Comparison of ENCODE assay signal across 19 cellular contexts in genomic region chr4:181757921-181758320, GRCh38.
"Had no signal": no experiment of that assay in that cellular context is flagged by ENCODE, and none has a peak within 500 bp of the region (broad histone marks: within the 10 kb centered on the region; RNA-seq: fewer than 3 reads in every experiment).

No MANE protein-coding gene starts in this region.

- H3K36me3 ChIP-seq: esophagus squamous epithelium, left lung, prostate gland, stomach, thoracic aorta, upper lobe of right lung had no signal

- H3K27ac Mint-ChIP-seq: activated CD4-positive, alpha-beta T cell treated with anti-CD3 and anti-CD28 coated beads, Interleukin-2, amount 10 ng/mL, durations not matched to agents 7 days and 5 days; activated naive CD8-positive, alpha-beta T cell; activated T-cell treated with anti-CD3 and anti-CD28 coated beads, Interleukin-2, amount 50 U/mL, for 72 hours; natural killer cell treated with Interleukin-12 subunit alpha and Interleukin-12 subunit beta and Interleukin-15 and Interleukin-18, amount 100 ng/mL, for 72 hours had no signal

- H3K9me3 ChIP-seq: body of pancreas, esophagus squamous epithelium, left lung, prostate gland, stomach, thoracic aorta, upper lobe of right lung had no signal

- ATAC-seq: activated T-cell treated with anti-CD3 and anti-CD28 coated beads, Interleukin-2, amount 50 U/mL, for 72 hours; body of pancreas; left lung; natural killer cell treated with Interleukin-12 subunit alpha and Interleukin-12 subunit beta and Interleukin-15 and Interleukin-18, amount 100 ng/mL, for 72 hours; upper lobe of right lung had no signal

- H3K36me3 Mint-ChIP-seq: activated naive CD8-positive, alpha-beta T cell; natural killer cell treated with Interleukin-12 subunit alpha and Interleukin-12 subunit beta and Interleukin-15 and Interleukin-18, amount 100 ng/mL, for 72 hours had no signal

- H3K4me1 Mint-ChIP-seq: activated CD4-positive, alpha-beta T cell treated with anti-CD3 and anti-CD28 coated beads, Interleukin-2, amount 10 ng/mL, durations not matched to agents 7 days and 5 days had no signal

- H3K9me3 Mint-ChIP-seq: activated CD4-positive, alpha-beta T cell treated with anti-CD3 and anti-CD28 coated beads, Interleukin-2, amount 10 ng/mL, durations not matched to agents 7 days and 5 days had no signal

- DNase-seq: activated CD4-positive, alpha-beta T cell treated with anti-CD3 and anti-CD28 coated beads, Interleukin-2, amount 10 ng/mL, durations not matched to agents 7 days and 5 days; activated CD4-positive, CD25-positive, alpha-beta regulatory T cell; activated CD8-positive, alpha-beta memory T cell treated with anti-CD3 and anti-CD28 coated beads, Interleukin-2, amount 50 U/mL, for 48 hours; activated gamma-delta T cell treated with Interleukin-2 at 50 U/mL for 16 hours; activated T-cell treated with anti-CD3 and anti-CD28 coated beads, Interleukin-2, amount 50 U/mL, for 72 hours; amniotic stem cell; body of pancreas; esophagus squamous epithelium; kidney; left lung; mammary epithelial cell; stimulated activated CD4-positive, alpha-beta T cell treated with anti-CD3 and anti-CD28 coated beads, Interleukin-1b, Interleukin-23, amount 100 ng/mL, for 48 hours; stomach; upper lobe of right lung had no signal

- H3K27me3 Mint-ChIP-seq: activated CD4-positive, alpha-beta T cell treated with anti-CD3 and anti-CD28 coated beads, Interleukin-2, amount 10 ng/mL, durations not matched to agents 7 days and 5 days; activated naive CD8-positive, alpha-beta T cell; natural killer cell treated with Interleukin-12 subunit alpha and Interleukin-12 subunit beta and Interleukin-15 and Interleukin-18, amount 100 ng/mL, for 72 hours had no signal

- H3K27me3 ChIP-seq: body of pancreas, esophagus squamous epithelium, left lung, stomach, upper lobe of right lung had no signal

- H3K4me3 ChIP-seq: body of pancreas, coronary artery, esophagus squamous epithelium, left lung, prostate gland, stomach, thoracic aorta, upper lobe of right lung had no signal

- H3K27ac ChIP-seq: body of pancreas, coronary artery, esophagus squamous epithelium, left lung, prostate gland, stomach, thoracic aorta, upper lobe of right lung had no signal

- H3K4me1 ChIP-seq: body of pancreas, left lung, prostate gland, stomach, upper lobe of right lung had no signal

- H3K4me3 Mint-ChIP-seq: activated CD4-positive, alpha-beta T cell treated with anti-CD3 and anti-CD28 coated beads, Interleukin-2, amount 10 ng/mL, durations not matched to agents 7 days and 5 days; activated naive CD8-positive, alpha-beta T cell; activated T-cell treated with anti-CD3 and anti-CD28 coated beads, Interleukin-2, amount 50 U/mL, for 72 hours; natural killer cell treated with Interleukin-12 subunit alpha and Interleukin-12 subunit beta and Interleukin-15 and Interleukin-18, amount 100 ng/mL, for 72 hours had no signal
